ENCODE assay signal across 9 cellular contexts in genomic region chr7:76267107-76267834, GRCh38. TPM values are rescaled to one million over a fixed set of nuclear protein-coding genes. Genes with fewer than 3 reads are reported as not detected.
DNase-seq lines count a peak whose midpoint lies in the region; TF ChIP-seq lines count a peak whose summit lies in the region.
"Had no signal": no experiment of that assay in that cellular context is flagged by ENCODE, and none has a peak within 500 bp of the region (broad histone marks: within the 10 kb centered on the region; RNA-seq: fewer than 3 reads in every experiment).

No MANE protein-coding gene starts in this region.

- H3K4me3 ChIP-seq in GM12865 (ENCODE audit: low read depth, low read length) = peak overlapping the region; percentile 48
- H3K4me3 ChIP-seq in NT2/D1 (ENCODE audit: insufficient read length, low read depth) = peak overlapping the region; percentile 45
- H3K4me3 ChIP-seq in fibroblast of villous mesenchyme (ENCODE audit: low read depth, low read length) = peak overlapping the region; percentile 4
- peak overlapping the region; percentile 9 for H3K4me3 ChIP-seq in skeletal muscle cell (ENCODE audit: low read depth, low read length)
- no peak overlapping the region for H3K4me3 ChIP-seq in MG63

- TF ChIP-seq CTCF in GM12865 (IDR thresholded peaks at IDR 0.05; ENCODE audit: insufficient read depth, low read depth, low read length, missing control alignments) (no peak), fibroblast of villous mesenchyme (IDR thresholded peaks at IDR 0.05; ENCODE audit: insufficient read depth, low read depth, low read length) (no peak)

- H3K27me3 ChIP-seq in NT2/D1 (ENCODE audit: insufficient read depth, insufficient read length) (peaks cover 10% of the 10 kb centered on the region), MG63 (no peaks in the 10 kb centered on the region)

- no peaks in the 10 kb centered on the region for H3K9me3 ChIP-seq in NT2/D1 (ENCODE audit: insufficient read depth, low read length)
- H3K9me3 ChIP-seq in MG63 = no peaks in the 10 kb centered on the region

- peaks cover 15% of the 10 kb centered on the region for H3K4me1 ChIP-seq in NT2/D1 (ENCODE audit: insufficient read depth, insufficient read length)

- DNase-seq in GM12865 (ENCODE audit: low read depth) (no peak), NT2/D1 (ENCODE audit: low read depth, low spot score) (no peak), fibroblast of villous mesenchyme (ENCODE audit: low read depth) (no peak), skeletal muscle cell (ENCODE audit: low read depth) (no peak), SHP77 (lab: John Stamatoyannopoulos, UW) (no peak), AG08396 (ENCODE audit: low spot score) (no peak), MG63 (no peak)
- DNase-seq: activated gamma-delta T cell, foreskin melanocyte had no signal

- no peaks in the 10 kb centered on the region for H3K36me3 ChIP-seq in NT2/D1 (ENCODE audit: insufficient read depth, insufficient read length, low read length)
- H3K36me3 ChIP-seq in MG63 = no peaks in the 10 kb centered on the region

- H3K9ac ChIP-seq in NT2/D1 (ENCODE audit: insufficient read length, low read depth) = peak overlapping the region; percentile 66

RNA-seq across cellular contexts. Expression of gene HSPB1, which starts 35.2 kb away (rescaled TPM):
- total RNA-seq in fibroblast of villous mesenchyme = 77.7 and 130 TPM in 2 replicates
- 68.7 and 72.8 TPM in 2 replicates for total RNA-seq in MG63 (2014; rRNA removed; shearing (Covaris generic); ENCODE audit: low replicate concordance)
